In the genomic region with DNA sequence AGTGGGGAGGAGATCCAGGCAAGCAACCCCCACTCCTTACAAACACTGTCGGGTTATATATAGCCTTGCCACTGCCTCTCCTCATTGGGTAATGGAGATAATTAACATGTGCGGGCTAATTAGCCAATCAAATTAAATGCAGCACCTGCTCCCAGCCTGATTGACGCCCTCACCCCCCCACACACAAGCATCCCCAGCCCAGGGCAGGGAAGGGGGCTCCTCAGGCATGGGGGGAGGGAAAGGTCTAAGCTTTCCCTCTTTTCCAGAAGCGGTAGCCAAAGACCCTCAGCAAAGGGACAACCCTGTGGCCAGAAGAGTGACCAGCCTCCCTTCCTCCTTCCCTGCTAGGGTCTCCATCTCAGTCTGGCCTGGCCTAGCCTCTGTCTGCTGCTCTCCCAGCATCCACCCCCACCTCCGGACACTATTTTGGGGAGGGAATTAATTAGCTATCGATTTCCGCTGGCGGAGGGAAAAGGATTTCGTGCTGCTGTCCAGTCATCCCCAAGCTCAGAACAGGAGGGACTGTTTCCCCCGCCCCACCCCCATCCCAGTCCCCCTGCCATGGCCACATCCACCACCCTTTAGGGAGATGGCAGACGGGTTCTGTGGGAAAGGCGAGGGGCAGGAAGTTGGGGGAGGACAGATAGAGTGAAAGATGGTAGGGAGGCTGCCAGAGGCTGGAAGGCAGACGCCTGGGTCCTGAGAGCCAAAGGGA, we compare ENCODE assay signal across 30 cellular contexts. TPM values are rescaled to one million over a fixed set of nuclear protein-coding genes. Genes with fewer than 3 reads are reported as not detected.
"Had no signal": no experiment of that assay in that cellular context is flagged by ENCODE, and none has a peak within 500 bp of the region (broad histone marks: within the 10 kb centered on the region; RNA-seq: fewer than 3 reads in every experiment).

No MANE protein-coding gene starts in this region.

- H3K36me3 Mint-ChIP-seq: activated naive CD8-positive, alpha-beta T cell; naive thymus-derived CD4-positive, alpha-beta T cell; stimulated activated effector memory CD8-positive, alpha-beta T cell treated with anti-CD3 and anti-CD28 coated beads, Interleukin-12 subunit alpha, Interleukin-12 subunit beta, amount 100 ng/mL, for 72 hours had no signal

- DNase-seq: activated B cell treated with CpG ODN at 0.5 μM for 24 hours; activated CD4-positive, alpha-beta T cell treated with anti-CD3 and anti-CD28 coated beads for 36 hours; activated CD4-positive, alpha-beta T cell treated with anti-CD3 and anti-CD28 coated beads, Interleukin-2, amount 50 U/mL, for 4 hours; activated CD8-positive, alpha-beta memory T cell treated with anti-CD3 and anti-CD28 coated beads for 24 hours; activated CD8-positive, alpha-beta memory T cell treated with anti-CD3 and anti-CD28 coated beads, Interleukin-2, amount 50 U/mL, for 4 hours; activated T-cell treated with anti-CD3 and anti-CD28 coated beads, Interleukin-2, amount 50 U/mL, for 24 hours; adrenal gland; central memory CD4-positive, alpha-beta T cell; colonic mucosa; effector memory CD8-positive, alpha-beta T cell; hippocampal formation; kidney glomerular epithelial cell; left lung; naive thymus-derived CD4-positive, alpha-beta T cell; psoas muscle; stimulated activated CD4-positive, alpha-beta T cell treated with anti-CD3 and anti-CD28 coated beads, Interleukin-1b, Interleukin-23, amount 100 ng/mL, for 48 hours; stomach; T1000 had no signal

- H3K36me3 ChIP-seq: adrenal gland, ascending aorta, colonic mucosa, esophagus muscularis mucosa, left lung, neutrophil, pancreas, right atrium auricular region, stomach, suprapubic skin, tibial nerve had no signal

- H3K27ac Mint-ChIP-seq: activated B cell treated with CpG ODN at 0.5 μM for 24 hours; activated CD4-positive, alpha-beta T cell treated with anti-CD3 and anti-CD28 coated beads for 36 hours; activated naive CD8-positive, alpha-beta T cell; activated T-cell treated with anti-CD3 and anti-CD28 coated beads, Interleukin-2, amount 50 U/mL, for 24 hours; activated T-helper 17 cell treated with anti-CD3 and anti-CD28 coated beads, Interleukin-2, amount 50 U/mL, for 72 hours; effector memory CD8-positive, alpha-beta T cell; stimulated activated effector memory CD8-positive, alpha-beta T cell treated with anti-CD3 and anti-CD28 coated beads, Interleukin-12 subunit alpha, Interleukin-12 subunit beta, amount 100 ng/mL, for 72 hours had no signal

- H3K9me3 Mint-ChIP-seq: activated B cell treated with CpG ODN at 0.5 μM for 24 hours; activated T-cell treated with anti-CD3 and anti-CD28 coated beads, Interleukin-2, amount 50 U/mL, for 24 hours; activated T-helper 17 cell treated with anti-CD3 and anti-CD28 coated beads, Interleukin-2, amount 50 U/mL, for 72 hours; effector memory CD8-positive, alpha-beta T cell; stimulated activated effector memory CD8-positive, alpha-beta T cell treated with anti-CD3 and anti-CD28 coated beads, Interleukin-12 subunit alpha, Interleukin-12 subunit beta, amount 100 ng/mL, for 72 hours had no signal

- H3K9me3 ChIP-seq: adrenal gland, ascending aorta, colonic mucosa, esophagus muscularis mucosa, left lung, neutrophil, pancreas, psoas muscle, right atrium auricular region, stomach, suprapubic skin, tibial nerve had no signal

- H3K4me3 Mint-ChIP-seq: activated B cell treated with CpG ODN at 0.5 μM for 24 hours; activated CD4-positive, alpha-beta T cell treated with anti-CD3 and anti-CD28 coated beads for 36 hours; activated T-cell treated with anti-CD3 and anti-CD28 coated beads, Interleukin-2, amount 50 U/mL, for 24 hours; activated T-helper 17 cell treated with anti-CD3 and anti-CD28 coated beads, Interleukin-2, amount 50 U/mL, for 72 hours; effector memory CD8-positive, alpha-beta T cell; stimulated activated effector memory CD8-positive, alpha-beta T cell treated with anti-CD3 and anti-CD28 coated beads, Interleukin-12 subunit alpha, Interleukin-12 subunit beta, amount 100 ng/mL, for 72 hours had no signal

- H3K4me3 ChIP-seq: adrenal gland, ascending aorta, colonic mucosa, esophagus muscularis mucosa, left lung, lung, pancreas, psoas muscle, right atrium auricular region, stomach, suprapubic skin, tibial nerve had no signal

RNA-seq across cellular contexts. Expression of a gene that starts 7.1 kb away (rescaled TPM):
- total RNA-seq: endothelial cell of umbilical vein had no signal
